ENCODE assay signal across 1 cellular context in genomic region chr14:62988967-62989366, GRCh38.
TF ChIP-seq lines count a peak whose summit lies in the region.

No MANE protein-coding gene starts in this region.

TF ChIP-seq in IMR-90, 13 proteins besides CTCF, POLR2A, EP300 and RAD21 (continued from another document):
- TF ChIP-seq ELK1 (IDR thresholded peaks at IDR 0.05; ENCODE audit: borderline replicate concordance, low read depth, low read length) (no peak), FOS (IDR thresholded peaks at IDR 0.05; ENCODE audit: low read depth, low read length) (no peak), SMC3 (IDR thresholded peaks at IDR 0.05; ENCODE audit: low read depth, low read length) (no peak), NFE2L2 (IDR thresholded peaks at IDR 0.05; ENCODE audit: low read depth, low read length) (no peak), RCOR1 (IDR thresholded peaks at IDR 0.05; ENCODE audit: insufficient replicate concordance, low read length) (no peak)
